20 cellular contexts compared by ENCODE assay signal in genomic region chr11:6566704-6567370, GRCh38. TPM values are rescaled to one million over a fixed set of nuclear protein-coding genes. Genes with fewer than 3 reads are reported as not detected.
DNase-seq lines count a peak whose midpoint lies in the region; ATAC-seq and TF ChIP-seq lines count a peak whose summit lies in the region.
"Had no signal": no experiment of that assay in that cellular context is flagged by ENCODE, and none has a peak within 500 bp of the region (broad histone marks: within the 10 kb centered on the region; RNA-seq: fewer than 3 reads in every experiment).

No MANE protein-coding gene starts in this region.

- intact Hi-C loops in activated CD4-positive, alpha-beta T cell treated with anti-CD3 and anti-CD28 coated beads, Interleukin-2, amount 10 ng/mL, durations not matched to agents 24 days and 14 days (cut with micrococcal nuclease), result no loop called here
- intact Hi-C loops in gastrocnemius medialis (cut with DNase I; ENCODE audit: low total_unique reads), result loop anchor here (2.0 kb wide), 1 partner anchor 20 kb away; no protein-coding TSS in a partner anchor

- H3K36me3 Mint-ChIP-seq in activated CD4-positive, alpha-beta T cell treated with anti-CD3 and anti-CD28 coated beads, Interleukin-2, amount 10 ng/mL, durations not matched to agents 24 days and 14 days (ENCODE audit: low read depth), result peaks cover 12% of the 10 kb centered on the region
- peaks cover 18% of the 10 kb centered on the region for H3K36me3 Mint-ChIP-seq in endothelial cell (ENCODE audit: low read depth, unreplicated experiment)
- peaks cover 47% of the 10 kb centered on the region for H3K36me3 Mint-ChIP-seq in stimulated activated memory B cell treated with anti-CD40 and anti-IgM and Interleukin-4, amounts not matched to agents 10 μg/mL and 1 μg/mL and 100 μg/mL, for 72 hours
- H3K36me3 Mint-ChIP-seq: natural killer cell had no signal

- H3K27me3 Mint-ChIP-seq in activated CD4-positive, alpha-beta T cell treated with anti-CD3 and anti-CD28 coated beads, Interleukin-2, amount 10 ng/mL, durations not matched to agents 24 days and 14 days, result no peaks in the 10 kb centered on the region
- peaks cover 9% of the 10 kb centered on the region for H3K27me3 Mint-ChIP-seq in endothelial cell (ENCODE audit: unreplicated experiment)
- H3K27me3 Mint-ChIP-seq in stimulated activated memory B cell treated with anti-CD40 and anti-IgM and Interleukin-4, amounts not matched to agents 10 μg/mL and 1 μg/mL and 100 μg/mL, for 72 hours, result no peaks in the 10 kb centered on the region
- H3K27me3 Mint-ChIP-seq: activated naive CD4-positive, alpha-beta T cell treated with anti-CD3 and anti-CD28 coated beads, Interleukin-2, amount 50 U/mL, for 24 hours; activated T-cell treated with anti-CD3 and anti-CD28 coated beads, Interleukin-2, amount 50 U/mL, for 24 hours; type B pancreatic cell had no signal

- no peak overlapping the region for H3K4me3 Mint-ChIP-seq in activated CD4-positive, alpha-beta T cell treated with anti-CD3 and anti-CD28 coated beads, Interleukin-2, amount 10 ng/mL, durations not matched to agents 24 days and 14 days
- peak overlapping the region; percentile 81 for H3K4me3 Mint-ChIP-seq in endothelial cell (ENCODE audit: unreplicated experiment)
- H3K4me3 Mint-ChIP-seq in stimulated activated memory B cell treated with anti-CD40 and anti-IgM and Interleukin-4, amounts not matched to agents 10 μg/mL and 1 μg/mL and 100 μg/mL, for 72 hours, result no peak overlapping the region
- H3K4me3 Mint-ChIP-seq: activated naive CD4-positive, alpha-beta T cell treated with anti-CD3 and anti-CD28 coated beads, Interleukin-2, amount 50 U/mL, for 24 hours; activated T-cell treated with anti-CD3 and anti-CD28 coated beads, Interleukin-2, amount 50 U/mL, for 24 hours; dendritic cell treated with granulocyte-macrophage colony-stimulating factor and Interleukin-4, amounts not matched to agents 40 ng/mL and 50 ng/mL, for 4 days; natural killer cell; type B pancreatic cell had no signal

- H3K36me3 ChIP-seq in gastrocnemius medialis, result peaks cover 0 to 4% of the 10 kb centered on the region in 2 donors

- DNase-seq in activated CD4-positive, alpha-beta T cell treated with anti-CD3 and anti-CD28 coated beads, Interleukin-2, amount 10 ng/mL, durations not matched to agents 24 days and 14 days, result peak; percentile 49
- DNase-seq in activated CD4-positive, alpha-beta T cell treated with anti-CD3 and anti-CD28 coated beads for 48 hours, result no peak
- DNase-seq in endothelial cell (ENCODE audit: low spot score) (no peak), gastrocnemius medialis (peak; percentile 81 to 83), Ammon's horn (ENCODE audit: low spot score) (no peak)
- DNase-seq: activated CD4-positive, alpha-beta T cell treated with anti-CD3 and anti-CD28 coated beads, Interleukin-2, amount 50 U/mL, for 48 hours; activated T-cell treated with anti-CD3 and anti-CD28 coated beads, Interleukin-2, amount 50 U/mL, for 24 hours; natural killer cell; NCI-H1436 treated with DMSO at 0.1 percent for 48 hours; NCI-H345; stimulated activated CD4-positive, alpha-beta T cell treated with anti-CD3 and anti-CD28 coated beads, Interleukin-15, amount 100 ng/mL, for 24 hours; stimulated activated naive CD4-positive, alpha-beta T cell treated with Interleukin-2 at 50 U/mL for 16 hours had no signal

- no peaks in the 10 kb centered on the region for H3K27me3 ChIP-seq in gastrocnemius medialis
- H3K27me3 ChIP-seq: BLaER1 treated with 17β-estradiol and CSF1 and Interleukin-3, amounts not matched to agents 10 nM and 100 nM had no signal

- H3K27ac Mint-ChIP-seq in activated CD4-positive, alpha-beta T cell treated with anti-CD3 and anti-CD28 coated beads, Interleukin-2, amount 10 ng/mL, durations not matched to agents 24 days and 14 days, result peak overlapping the region; percentile 3
- H3K27ac Mint-ChIP-seq in endothelial cell (ENCODE audit: unreplicated experiment), result no peak overlapping the region
- H3K27ac Mint-ChIP-seq in stimulated activated memory B cell treated with anti-CD40 and anti-IgM and Interleukin-4, amounts not matched to agents 10 μg/mL and 1 μg/mL and 100 μg/mL, for 72 hours, result no peak overlapping the region
- H3K27ac Mint-ChIP-seq: activated naive CD4-positive, alpha-beta T cell treated with anti-CD3 and anti-CD28 coated beads, Interleukin-2, amount 50 U/mL, for 24 hours; activated T-cell treated with anti-CD3 and anti-CD28 coated beads, Interleukin-2, amount 50 U/mL, for 24 hours; dendritic cell treated with granulocyte-macrophage colony-stimulating factor and Interleukin-4, amounts not matched to agents 40 ng/mL and 50 ng/mL, for 4 days; natural killer cell; type B pancreatic cell had no signal

- no peaks in the 10 kb centered on the region for H3K9me3 ChIP-seq in gastrocnemius medialis

- in situ Hi-C loops in gastrocnemius medialis (cut with MboI; ENCODE audit: low sequenced_read_pairs in 4 of 4), result no loop called here

- H3K27ac ChIP-seq in gastrocnemius medialis, result peak overlapping the region; percentile 78 to 88 (median 86)
- H3K27ac ChIP-seq: 22Rv1, epithelial cell of prostate had no signal

- peak; percentile 72 to 92 for ATAC-seq in gastrocnemius medialis
- ATAC-seq in stimulated activated memory B cell treated with anti-CD40 and anti-IgM and Interleukin-4, amounts not matched to agents 10 μg/mL and 1 μg/mL and 100 μg/mL, for 72 hours, result no peak
- ATAC-seq: natural killer cell had no signal

- H3K4me1 Mint-ChIP-seq in activated CD4-positive, alpha-beta T cell treated with anti-CD3 and anti-CD28 coated beads, Interleukin-2, amount 10 ng/mL, durations not matched to agents 24 days and 14 days, result peaks cover 8% of the 10 kb centered on the region
- no peaks in the 10 kb centered on the region for H3K4me1 Mint-ChIP-seq in endothelial cell (ENCODE audit: unreplicated experiment)
- peaks cover 9% of the 10 kb centered on the region for H3K4me1 Mint-ChIP-seq in stimulated activated memory B cell treated with anti-CD40 and anti-IgM and Interleukin-4, amounts not matched to agents 10 μg/mL and 1 μg/mL and 100 μg/mL, for 72 hours
- H3K4me1 Mint-ChIP-seq: activated naive CD4-positive, alpha-beta T cell treated with anti-CD3 and anti-CD28 coated beads, Interleukin-2, amount 50 U/mL, for 24 hours had no signal

- TF ChIP-seq CTCF in endothelial cell (IDR thresholded peaks at IDR 0.05; ENCODE audit: unreplicated experiment) (no peak), gastrocnemius medialis (IDR thresholded peaks at IDR 0.05 in 4 of 5, conservative IDR thresholded peaks at IDR 0.05 in 1 of 5) (peak in 1 of 5 experiments; percentile 11)

- no peaks in the 10 kb centered on the region for H3K9me3 Mint-ChIP-seq in activated CD4-positive, alpha-beta T cell treated with anti-CD3 and anti-CD28 coated beads, Interleukin-2, amount 10 ng/mL, durations not matched to agents 24 days and 14 days
- no peaks in the 10 kb centered on the region for H3K9me3 Mint-ChIP-seq in endothelial cell (ENCODE audit: unreplicated experiment)
- H3K9me3 Mint-ChIP-seq in stimulated activated memory B cell treated with anti-CD40 and anti-IgM and Interleukin-4, amounts not matched to agents 10 μg/mL and 1 μg/mL and 100 μg/mL, for 72 hours, result no peaks in the 10 kb centered on the region
- H3K9me3 Mint-ChIP-seq: activated naive CD4-positive, alpha-beta T cell treated with anti-CD3 and anti-CD28 coated beads, Interleukin-2, amount 50 U/mL, for 24 hours; activated T-cell treated with anti-CD3 and anti-CD28 coated beads, Interleukin-2, amount 50 U/mL, for 24 hours; dendritic cell treated with granulocyte-macrophage colony-stimulating factor and Interleukin-4, amounts not matched to agents 40 ng/mL and 50 ng/mL, for 4 days; natural killer cell; type B pancreatic cell had no signal

- H3K4me1 ChIP-seq in gastrocnemius medialis, result peaks cover 25 to 28% of the 10 kb centered on the region in 2 donors

- TF ChIP-seq POLR2A in gastrocnemius medialis (IDR thresholded peaks at IDR 0.05), result no peak

- no peak overlapping the region for H3K4me3 ChIP-seq in gastrocnemius medialis
- H3K4me3 ChIP-seq: BLaER1 treated with 17β-estradiol and CSF1 and Interleukin-3, amounts not matched to agents 10 nM and 100 nM; lung had no signal

RNA-seq across cellular contexts. Expression of gene RRP8, which starts 36.6 kb away (rescaled TPM):
- 41.5 and 43.8 TPM in 2 replicates for total RNA-seq in activated CD4-positive, alpha-beta T cell treated with anti-CD3 and anti-CD28 coated beads, Interleukin-2, amount 10 ng/mL, durations not matched to agents 24 days and 14 days
- total RNA-seq in endothelial cell (ENCODE audit: unreplicated experiment), result 14.6 TPM
- 10 to 100 TPM; 10.9 to 25.7 (median 14.9) TPM for total RNA-seq in gastrocnemius medialis

RNA-seq across cellular contexts. Expression of gene ILK, which starts 36.7 kb away (rescaled TPM):
- total RNA-seq in activated CD4-positive, alpha-beta T cell treated with anti-CD3 and anti-CD28 coated beads, Interleukin-2, amount 10 ng/mL, durations not matched to agents 24 days and 14 days, result 89.6 and 92.4 TPM in 2 replicates
- total RNA-seq in endothelial cell (ENCODE audit: unreplicated experiment) (183 TPM), gastrocnemius medialis (100 to 1,000 TPM in 1 of 4 donors, 10 to 100 TPM in 3; 48.3 to 113 (median 70.5) TPM)

RNA-seq across cellular contexts. Expression of gene TAF10, which starts 45.2 kb away (rescaled TPM):
- 140 and 141 TPM in 2 replicates for total RNA-seq in activated CD4-positive, alpha-beta T cell treated with anti-CD3 and anti-CD28 coated beads, Interleukin-2, amount 10 ng/mL, durations not matched to agents 24 days and 14 days
- total RNA-seq in endothelial cell (ENCODE audit: unreplicated experiment), result 62.2 TPM
- 10 to 100 TPM; 49.8 to 77.8 (median 65.7) TPM for total RNA-seq in gastrocnemius medialis

RNA-seq across cellular contexts. Expression of gene TPP1, which starts 52.4 kb away (rescaled TPM):
- total RNA-seq in activated CD4-positive, alpha-beta T cell treated with anti-CD3 and anti-CD28 coated beads, Interleukin-2, amount 10 ng/mL, durations not matched to agents 24 days and 14 days, result 32.2 and 35.2 TPM in 2 replicates
- total RNA-seq in endothelial cell (ENCODE audit: unreplicated experiment), result 52.9 TPM
- 10 to 100 TPM; 13.9 to 43.4 (median 19.6) TPM for total RNA-seq in gastrocnemius medialis

Comparison
In these comparisons a context has a peak if more than half of its experiments do, and no peak if none do; other contexts are left out.
1. DNase-seq: peak in activated CD4-positive, alpha-beta T cell treated with anti-CD3 and anti-CD28 coated beads, Interleukin-2, amount 10 ng/mL, durations not matched to agents 24 days and 14 days (single experiment) and gastrocnemius medialis (2 of 2); none in activated CD4-positive, alpha-beta T cell treated with anti-CD3 and anti-CD28 coated beads for 48 hours (single experiment), endothelial cell (single experiment) and Ammon's horn (single experiment).